8 cellular contexts compared by ENCODE assay signal in genomic region chr7:128523226-128523939, GRCh38. TPM values are rescaled to one million over a fixed set of nuclear protein-coding genes. Genes with fewer than 3 reads are reported as not detected.
A peak's percentile ranks its signal among the peaks of the same experiment; 100 is the strongest.
DNase-seq lines count a peak whose midpoint lies in the region; ATAC-seq and TF ChIP-seq lines count a peak whose summit lies in the region.
"Not testable (repeated sequence)": the region's sequence is repeated elsewhere in the genome, so short reads cannot be mapped to it uniquely, and the experiment has no call there.

No MANE protein-coding gene starts in this region.

- intact Hi-C loops in sigmoid colon (cut with DNase I), result not testable (repeated sequence)

- not testable (repeated sequence) for TF ChIP-seq CTCF in DND-41 (IDR thresholded peaks at IDR 0.05; ENCODE audit: borderline replicate concordance, extremely low read depth, low read length, poor library complexity, severe bottlenecking); sigmoid colon (IDR thresholded peaks at IDR 0.05); suprapubic skin (IDR thresholded peaks at IDR 0.05)

- not testable (repeated sequence) for H3K9ac ChIP-seq in DND-41 (ENCODE audit: low read depth, low read length)

- not testable (repeated sequence) for TF ChIP-seq POLR2A in sigmoid colon (IDR thresholded peaks at IDR 0.05); suprapubic skin (IDR thresholded peaks at IDR 0.05)

- peak; percentile 74 for ATAC-seq in DND-41 (ENCODE audit: insufficient read depth, low read depth)

- H3K9me3 ChIP-seq in DND-41 (ENCODE audit: insufficient read depth, low read length, severe bottlenecking); sigmoid colon; suprapubic skin: not testable (repeated sequence)

- H4K20me1 ChIP-seq in DND-41 (ENCODE audit: insufficient read depth, low read length), result not testable (repeated sequence)

- DNase-seq in DND-41 (peak; percentile 66), NCI-H1048 (lab: John Stamatoyannopoulos, UW) (peak; percentile 19), SHP77 treated with DMSO at 0.1 percent for 48 hours (lab: John Stamatoyannopoulos, UW) (peak; percentile 76), cerebellar cortex (ENCODE audit: low spot score) (peak; percentile 47), inferior parietal cortex (ENCODE audit: extremely low spot score) (peak; percentile 47), sigmoid colon (peak; percentile 88), suprapubic skin (ENCODE audit: low spot score in 2 of 2) (peak; percentile 88 to 89)
- peak; percentile 29 for DNase-seq in activated CD8-positive, alpha-beta memory T cell treated with anti-CD3 and anti-CD28 coated beads, Interleukin-2, amount 50 U/mL, for 1 hour (ENCODE audit: extremely low read depth)

- H3K79me2 ChIP-seq in DND-41 (ENCODE audit: insufficient read depth, low read length), result not testable (repeated sequence)

- not testable (repeated sequence) for H3K4me1 ChIP-seq in DND-41 (ENCODE audit: insufficient read depth, low read length)
- H3K4me1 ChIP-seq in sigmoid colon (peaks cover 0 to 16% (median 13%) of the 10 kb centered on the region in 4 donors), suprapubic skin (peaks cover 22% of the 10 kb centered on the region)

- not testable (repeated sequence) for H3K4me3 ChIP-seq in DND-41 (ENCODE audit: low read depth in 1 of 2, low read length in 2 of 2); sigmoid colon; suprapubic skin

- not testable (repeated sequence) for H3K27ac ChIP-seq in DND-41 (ENCODE audit: low read length)
- H3K27ac ChIP-seq in sigmoid colon (peak overlapping the region; percentile 52 to 67 (median 59)), suprapubic skin (peak overlapping the region; percentile 24)

- TF ChIP-seq EP300 in sigmoid colon (IDR thresholded peaks at IDR 0.05); suprapubic skin (IDR thresholded peaks at IDR 0.05): not testable (repeated sequence)

- not testable (repeated sequence) for H2AFZ ChIP-seq in DND-41 (ENCODE audit: low read depth, low read length)

- WGBS in sigmoid colon, 2 donors, result 8 to 31% methylated on average over 5 of the region's 7 CpGs
- WGBS in suprapubic skin, result 18% methylated on average over 4 of the region's 7 CpGs

- H3K4me2 ChIP-seq in DND-41 (ENCODE audit: insufficient read depth, low read length), result not testable (repeated sequence)

- not testable (repeated sequence) for H3K36me3 ChIP-seq in DND-41 (ENCODE audit: insufficient read depth, low read length); sigmoid colon; suprapubic skin

- not testable (repeated sequence) for H3K27me3 ChIP-seq in DND-41 (ENCODE audit: insufficient read depth, low read length, poor library complexity); sigmoid colon; suprapubic skin

RNA-seq across cellular contexts. Expression of gene METTL2B, which starts 46.8 kb away (rescaled TPM):
- total RNA-seq in sigmoid colon (10 to 100 TPM; 18.1 to 23.2 (median 20.8) TPM), suprapubic skin (10 to 100 TPM; 21.2 to 26.4 (median 22.7) TPM)
- 10 to 100 TPM in 2 of 3 donors, 1 to 10 TPM in 1; 9.6 to 17.2 (median 12.0) TPM for polyA plus RNA-seq in sigmoid colon

Comparison
In these comparisons a context has a peak if more than half of its experiments do, and no peak if none do; other contexts are left out.
1. DNase-seq: peak in every context shown above with its lines; median percentile 88 in suprapubic skin; 88 in sigmoid colon; 76 in SHP77 treated with DMSO at 0.1 percent for 48 hours; 66 in DND-41; 47 in cerebellar cortex; 47 in inferior parietal cortex; 29 in activated CD8-positive, alpha-beta memory T cell treated with anti-CD3 and anti-CD28 coated beads, Interleukin-2, amount 50 U/mL, for 1 hour; 19 in NCI-H1048.